Comparison of ENCODE assay signal across 10 cellular contexts in the genomic region with DNA sequence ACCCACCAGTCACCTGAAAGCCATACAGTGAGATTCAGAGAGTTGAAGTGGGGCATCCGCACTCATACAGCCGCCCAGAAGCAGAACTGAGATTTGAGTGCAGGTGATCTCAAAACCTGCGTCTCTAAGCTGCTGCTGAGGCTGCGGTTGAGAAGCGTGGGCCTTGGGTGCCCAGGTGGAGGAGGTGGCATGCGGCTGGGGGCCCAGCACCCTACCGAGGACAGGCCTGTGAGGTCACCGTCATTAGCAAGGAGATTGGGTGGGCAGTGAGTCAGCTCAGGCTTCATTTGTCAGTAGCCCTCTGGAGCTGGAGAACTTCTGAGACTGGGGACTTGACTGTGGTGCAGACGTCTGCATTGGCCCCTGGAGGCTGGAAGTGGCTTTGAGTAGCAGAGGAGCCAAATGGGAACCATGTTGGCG. TPM values are rescaled to one million over a fixed set of nuclear protein-coding genes. Genes with fewer than 3 reads are reported as not detected.
DNase-seq lines count a peak whose midpoint lies in the region; ATAC-seq and TF ChIP-seq lines count a peak whose summit lies in the region.
"Had no signal": no experiment of that assay in that cellular context is flagged by ENCODE, and none has a peak within 500 bp of the region (broad histone marks: within the 10 kb centered on the region; RNA-seq: fewer than 3 reads in every experiment).

No MANE protein-coding gene starts in this region.

- no peaks in the 10 kb centered on the region for H3K9me3 ChIP-seq in PC-9 (ENCODE audit: insufficient read depth, low read depth)

- H3K36me3 ChIP-seq in PC-9 (ENCODE audit: low read depth): no peaks in the 10 kb centered on the region

- H3K27me3 Mint-ChIP-seq in activated CD8-positive, alpha-beta T cell treated with anti-CD3 and anti-CD28 coated beads, Interleukin-2, amount 10 ng/mL, durations not matched to agents 7 days and 5 days (ENCODE audit: low read depth): no peaks in the 10 kb centered on the region
- H3K27me3 Mint-ChIP-seq: activated CD4-positive, alpha-beta memory T cell treated with anti-CD3 and anti-CD28 coated beads for 36 hours had no signal

- H3K4me1 Mint-ChIP-seq in activated CD8-positive, alpha-beta T cell treated with anti-CD3 and anti-CD28 coated beads, Interleukin-2, amount 10 ng/mL, durations not matched to agents 7 days and 5 days (ENCODE audit: low read depth): peaks cover 23% of the 10 kb centered on the region

- TF ChIP-seq CTCF in GM10266 (IDR thresholded peaks at IDR 0.05; ENCODE audit: control insufficient read depth, insufficient read depth, low read depth, missing control alignments) (no peak), RWPE1 (conservative IDR thresholded peaks at IDR 0.05; ENCODE audit: low read depth) (no peak), PC-9 (conservative IDR thresholded peaks at IDR 0.05) (no peak)

- H3K9me2 ChIP-seq in PC-9 (ENCODE audit: insufficient read depth): no peaks in the 10 kb centered on the region

- H3K79me2 ChIP-seq in PC-9 (ENCODE audit: low read depth): peaks cover 93% of the 10 kb centered on the region

- ATAC-seq in GM19452 (IDR thresholded peaks at IDR 0.05; ENCODE audit: unreplicated experiment): peak; percentile 76
- peak; percentile 66 for ATAC-seq in HG03039 (IDR thresholded peaks at IDR 0.05; ENCODE audit: unreplicated experiment)
- no peak for ATAC-seq in activated CD8-positive, alpha-beta T cell treated with anti-CD3 and anti-CD28 coated beads, Interleukin-2, amount 10 ng/mL, durations not matched to agents 7 days and 5 days

- DNase-seq in GM10266 (ENCODE audit: extremely low spot score) (peak; percentile 37), RWPE1 (ENCODE audit: low spot score) (no peak), NCI-H1930 (lab: John Stamatoyannopoulos, UW) (no peak), globus pallidus (ENCODE audit: low spot score) (no peak), PC-9 (no peak)
- no peak for DNase-seq in activated CD8-positive, alpha-beta T cell treated with anti-CD3 and anti-CD28 coated beads, Interleukin-2, amount 10 ng/mL, durations not matched to agents 7 days and 5 days
- DNase-seq: activated CD4-positive, alpha-beta memory T cell treated with anti-CD3 and anti-CD28 coated beads for 36 hours; posterior cingulate gyrus had no signal

- H3K4me1 ChIP-seq in PC-9 (replicated peaks; ENCODE audit: insufficient read depth): peaks cover 9% of the 10 kb centered on the region

- H4K20me1 ChIP-seq in PC-9 (ENCODE audit: insufficient read depth): peaks cover 94% of the 10 kb centered on the region

- intact Hi-C loops in PC-9 (cut with micrococcal nuclease; ENCODE audit: unreplicated experiment): no loop called here

- no TSS peak for BruUV-seq in PC-9 (replicated peaks; lab: Mats Ljungman, UMichigan)

- POLR2A ChIA-PET in RWPE1 (lab: Yijun Ruan, JAX; ENCODE audit: low non-redundant PET) (no interaction called here), PC-9 (lab: Charles Lee; ENCODE audit: unreplicated experiment) (no interaction called here)
- POLR2A ChIA-PET in activated CD8-positive, alpha-beta T cell treated with anti-CD3 and anti-CD28 coated beads, Interleukin-2, amount 10 ng/mL, durations not matched to agents 7 days and 5 days (lab: Charles Lee): no interaction called here

- H3K27ac Mint-ChIP-seq in activated CD8-positive, alpha-beta T cell treated with anti-CD3 and anti-CD28 coated beads, Interleukin-2, amount 10 ng/mL, durations not matched to agents 7 days and 5 days: no peak overlapping the region
- H3K27ac Mint-ChIP-seq: activated CD4-positive, alpha-beta memory T cell treated with anti-CD3 and anti-CD28 coated beads for 36 hours had no signal

- H3K9me3 Mint-ChIP-seq in activated CD8-positive, alpha-beta T cell treated with anti-CD3 and anti-CD28 coated beads, Interleukin-2, amount 10 ng/mL, durations not matched to agents 7 days and 5 days (ENCODE audit: insufficient read depth): no peaks in the 10 kb centered on the region
- H3K9me3 Mint-ChIP-seq: activated CD4-positive, alpha-beta memory T cell treated with anti-CD3 and anti-CD28 coated beads for 36 hours had no signal

- no peak overlapping the region for H3K4me3 Mint-ChIP-seq in activated CD8-positive, alpha-beta T cell treated with anti-CD3 and anti-CD28 coated beads, Interleukin-2, amount 10 ng/mL, durations not matched to agents 7 days and 5 days
- H3K4me3 Mint-ChIP-seq: activated CD4-positive, alpha-beta memory T cell treated with anti-CD3 and anti-CD28 coated beads for 36 hours had no signal

- no peak overlapping the region for H3K4me2 ChIP-seq in PC-9

- no peak overlapping the region for H2AFZ ChIP-seq in PC-9

- no peaks in the 10 kb centered on the region for H3K36me3 Mint-ChIP-seq in activated CD8-positive, alpha-beta T cell treated with anti-CD3 and anti-CD28 coated beads, Interleukin-2, amount 10 ng/mL, durations not matched to agents 7 days and 5 days (ENCODE audit: low read depth)
- H3K36me3 Mint-ChIP-seq: activated CD4-positive, alpha-beta memory T cell treated with anti-CD3 and anti-CD28 coated beads for 36 hours had no signal

- no peak overlapping the region for H3K4me3 ChIP-seq in PC-9

- CTCF ChIA-PET in RWPE1 (lab: Yijun Ruan, JAX) (interaction anchor here (0.8 kb wide), 1 partner anchor 463 kb away, joined by 4 read pairs; no protein-coding TSS in a partner anchor), PC-9 (lab: Charles Lee) (no interaction called here)
- CTCF ChIA-PET in activated CD8-positive, alpha-beta T cell treated with anti-CD3 and anti-CD28 coated beads, Interleukin-2, amount 10 ng/mL, durations not matched to agents 7 days and 5 days (lab: Charles Lee): interaction anchor here (1.1 kb wide), 1 partner anchor 99 kb away, joined by 3 read pairs; no protein-coding TSS in a partner anchor

- H3K27ac ChIP-seq in RWPE1 (peak overlapping the region; percentile 94), PC-9 (no peak overlapping the region)

- no peaks in the 10 kb centered on the region for H3K27me3 ChIP-seq in PC-9 (ENCODE audit: insufficient read depth, low read depth)

- peaks cover 8% of the 10 kb centered on the region; the same call in 1 of the 2 replicates for H3F3A ChIP-seq in PC-9 (ENCODE audit: insufficient read depth, low read depth)

RNA-seq across cellular contexts. Expression of gene ZMIZ1, which starts 29.8 kb away (rescaled TPM):
- total RNA-seq in PC-9 (2021): 47.6 and 48.5 TPM in 2 replicates
- 10 to 100 TPM; 39.9 to 40.6 TPM for total RNA-seq in activated CD8-positive, alpha-beta T cell treated with anti-CD3 and anti-CD28 coated beads, Interleukin-2, amount 10 ng/mL, durations not matched to agents 7 days and 5 days
